ENCODE assay signal across 1 cellular context in the genomic region with DNA sequence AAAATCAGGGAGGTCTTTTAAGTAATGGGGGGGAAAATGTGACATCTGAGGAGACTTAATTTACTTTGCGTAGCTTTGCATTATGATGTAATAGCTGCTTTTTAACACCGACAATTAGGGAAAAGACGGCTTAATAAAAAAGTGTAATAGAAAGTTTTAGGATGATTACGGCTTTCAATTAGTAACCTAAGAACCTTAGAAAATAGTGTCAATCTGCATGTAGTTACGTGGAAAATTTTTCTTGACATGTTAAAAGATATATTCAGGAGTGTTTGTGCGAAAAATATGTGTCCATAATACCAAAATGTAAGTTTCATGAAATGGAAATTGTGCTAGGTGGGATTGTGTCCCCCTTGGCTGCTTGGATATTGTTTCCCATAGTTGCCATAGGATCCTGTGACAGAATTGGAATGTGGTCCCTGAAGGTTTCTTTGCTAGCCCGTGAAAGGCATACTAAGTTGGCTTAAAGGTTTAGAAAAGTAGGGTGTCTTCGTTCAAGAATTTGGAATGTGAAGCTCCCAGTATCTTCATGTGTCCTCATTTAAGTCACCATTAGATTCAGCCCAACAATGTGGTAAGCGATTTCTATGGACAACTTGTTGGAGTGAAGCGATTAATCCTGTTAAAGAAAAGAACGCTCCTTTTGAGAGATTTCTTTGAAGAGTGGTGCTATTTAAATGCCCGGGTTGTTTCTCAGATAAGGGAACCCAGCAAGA.
TF ChIP-seq lines count a peak whose summit lies in the region.

No MANE protein-coding gene starts in this region.

TF ChIP-seq in H1, 55 proteins besides CTCF, POLR2A, EP300 and RAD21 (continued from another document):
- TF ChIP-seq SIN3A (conservative IDR thresholded peaks at IDR 0.05 in 1 of 2, IDR thresholded peaks at IDR 0.05 in 1 of 2; ENCODE audit: low read depth in 1 of 2, low read length in 2 of 2) (no peak), CBX5 (IDR thresholded peaks at IDR 0.05; ENCODE audit: low read depth, low read length) (no peak), SRF (IDR thresholded peaks at IDR 0.05; ENCODE audit: low read depth, low read length) (no peak), RFX5 (IDR thresholded peaks at IDR 0.05; ENCODE audit: borderline replicate concordance, low read depth, low read length) (no peak), POU5F1 (IDR thresholded peaks at IDR 0.05; ENCODE audit: low read depth, low read length) (no peak), CBX8 (IDR thresholded peaks at IDR 0.05; ENCODE audit: borderline replicate concordance, low read depth, low read length) (no peak), CTBP2 (IDR thresholded peaks at IDR 0.05; ENCODE audit: borderline replicate concordance, insufficient read depth, insufficient read length, low read length) (no peak), JUND (IDR thresholded peaks at IDR 0.05; ENCODE audit: low read length) (no peak)
